In the genomic region with DNA sequence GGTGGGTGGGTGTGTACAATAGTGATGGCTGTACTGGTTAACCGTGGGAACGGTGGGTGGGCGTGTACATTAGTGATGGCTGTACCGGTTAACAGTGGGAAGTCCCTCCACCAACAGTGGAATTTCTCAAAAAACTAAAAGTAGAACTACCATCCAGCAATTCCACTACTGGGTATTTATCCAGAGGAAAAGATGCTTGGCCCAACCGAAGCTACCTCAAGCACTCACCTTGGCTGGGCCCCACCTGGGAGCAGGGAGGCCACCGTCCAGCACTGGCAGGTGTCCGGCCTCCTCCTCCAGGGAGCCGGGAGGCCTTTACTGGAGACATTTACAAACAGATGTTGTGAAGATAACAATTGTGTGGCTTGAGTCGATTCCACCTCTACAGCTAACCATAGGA, we compare ENCODE assay signal across 32 cellular contexts.
"Had no signal": no experiment of that assay in that cellular context is flagged by ENCODE, and none has a peak within 500 bp of the region (broad histone marks: within the 10 kb centered on the region; RNA-seq: fewer than 3 reads in every experiment).

No MANE protein-coding gene starts in this region.

- H3K36me3 ChIP-seq: ascending aorta, breast epithelium, cardiac muscle cell, gastrocnemius medialis, heart left ventricle had no signal

- H3K4me3 Mint-ChIP-seq: activated CD4-positive, alpha-beta T cell treated with anti-CD3 and anti-CD28 coated beads for 36 hours; activated CD8-positive, alpha-beta T cell treated with anti-CD3 and anti-CD28 coated beads for 36 hours; activated naive CD4-positive, alpha-beta T cell treated with anti-CD3 and anti-CD28 coated beads for 36 hours; activated naive CD4-positive, alpha-beta T cell treated with anti-CD3 and anti-CD28 coated beads, Interleukin-2, amount 50 U/mL, for 24 hours; activated naive CD8-positive, alpha-beta T cell treated with anti-CD3 and anti-CD28 coated beads for 36 hours; activated naive CD8-positive, alpha-beta T cell treated with anti-CD3 and anti-CD28 coated beads, Interleukin-2, amount 50 U/mL, for 24 hours; activated T-cell treated with anti-CD3 and anti-CD28 coated beads, Interleukin-2, amount 50 U/mL, for 72 hours; brain; dendritic cell treated with granulocyte-macrophage colony-stimulating factor and Interleukin-4, amounts not matched to agents 40 ng/mL and 50 ng/mL, for 4 days; endodermal cell; T-helper 17 cell; T-helper 2 cell treated with Interferon-gamma antibody and Interleukin-4, amounts not matched to agents 5 μg/mL and 100 μg/mL, for 36 hours had no signal

- H3K4me3 ChIP-seq: ascending aorta, breast epithelium, cardiac muscle cell, coronary artery, dorsolateral prefrontal cortex, gastrocnemius medialis, heart left ventricle had no signal

- H3K4me1 Mint-ChIP-seq: endodermal cell had no signal

- H3K27me3 Mint-ChIP-seq: activated CD4-positive, alpha-beta T cell treated with anti-CD3 and anti-CD28 coated beads for 36 hours; activated CD8-positive, alpha-beta T cell treated with anti-CD3 and anti-CD28 coated beads for 36 hours; activated naive CD4-positive, alpha-beta T cell treated with anti-CD3 and anti-CD28 coated beads, Interleukin-2, amount 50 U/mL, for 24 hours; activated naive CD8-positive, alpha-beta T cell treated with anti-CD3 and anti-CD28 coated beads, Interleukin-2, amount 50 U/mL, for 24 hours; brain had no signal

- DNase-seq: activated CD4-positive, alpha-beta T cell treated with anti-CD3 and anti-CD28 coated beads for 36 hours; activated CD4-positive, alpha-beta T cell treated with anti-CD3 and anti-CD28 coated beads, Interleukin-2, amount 50 U/mL, for 1 hour; activated CD4-positive, alpha-beta T cell treated with anti-CD3 and anti-CD28 coated beads, Interleukin-2, amount 50 U/mL, for 48 hours; activated CD4-positive, CD25-positive, alpha-beta regulatory T cell; activated CD4-positive, CD25-positive, alpha-beta regulatory T cell treated with anti-CD3 and anti-CD28 coated beads, Interleukin-2, amount 50 U/mL, for 72 hours; activated CD8-positive, alpha-beta memory T cell treated with anti-CD3 and anti-CD28 coated beads for 24 hours; activated CD8-positive, alpha-beta T cell treated with anti-CD3 and anti-CD28 coated beads for 36 hours; activated naive CD4-positive, alpha-beta T cell treated with anti-CD3 and anti-CD28 coated beads for 36 hours; activated naive CD8-positive, alpha-beta T cell treated with anti-CD3 and anti-CD28 coated beads for 36 hours; activated naive CD8-positive, alpha-beta T cell treated with anti-CD3 and anti-CD28 coated beads, Interleukin-2, amount 50 U/mL, for 24 hours; activated T-cell treated with anti-CD3 and anti-CD28 coated beads, Interleukin-2, amount 50 U/mL, for 72 hours; central memory CD4-positive, alpha-beta T cell; cerebellar nuclear complex; dorsolateral prefrontal cortex; effector memory CD4-positive, alpha-beta T cell; endodermal cell; foreskin fibroblast; gastrocnemius medialis; glutamatergic neuron; heart left ventricle; T-helper 1 cell; T-helper 17 cell; T1000 had no signal

- H3K36me3 Mint-ChIP-seq: activated naive CD8-positive, alpha-beta T cell treated with anti-CD3 and anti-CD28 coated beads for 36 hours had no signal

- H3K27ac Mint-ChIP-seq: activated CD4-positive, alpha-beta T cell treated with anti-CD3 and anti-CD28 coated beads for 36 hours; activated CD8-positive, alpha-beta T cell treated with anti-CD3 and anti-CD28 coated beads for 36 hours; activated naive CD4-positive, alpha-beta T cell treated with anti-CD3 and anti-CD28 coated beads for 36 hours; activated naive CD4-positive, alpha-beta T cell treated with anti-CD3 and anti-CD28 coated beads, Interleukin-2, amount 50 U/mL, for 24 hours; activated naive CD8-positive, alpha-beta T cell treated with anti-CD3 and anti-CD28 coated beads for 36 hours; activated naive CD8-positive, alpha-beta T cell treated with anti-CD3 and anti-CD28 coated beads, Interleukin-2, amount 50 U/mL, for 24 hours; activated T-cell treated with anti-CD3 and anti-CD28 coated beads, Interleukin-2, amount 50 U/mL, for 72 hours; brain; dendritic cell treated with granulocyte-macrophage colony-stimulating factor and Interleukin-4, amounts not matched to agents 40 ng/mL and 50 ng/mL, for 4 days; endodermal cell; T-helper 17 cell; T-helper 2 cell treated with Interferon-gamma antibody and Interleukin-4, amounts not matched to agents 5 μg/mL and 100 μg/mL, for 36 hours had no signal

- H3K9me3 ChIP-seq: ascending aorta, breast epithelium, gastrocnemius medialis had no signal

- H3K27ac ChIP-seq: ascending aorta, breast epithelium, cardiac muscle cell, coronary artery, dorsolateral prefrontal cortex, gastrocnemius medialis, heart left ventricle had no signal

- H3K27me3 ChIP-seq: ascending aorta, breast epithelium, cardiac muscle cell, dorsolateral prefrontal cortex, gastrocnemius medialis, heart left ventricle had no signal

- H3K4me1 ChIP-seq: ascending aorta, breast epithelium had no signal

- ATAC-seq: activated CD4-positive, alpha-beta T cell treated with anti-CD3 and anti-CD28 coated beads for 36 hours; activated CD8-positive, alpha-beta T cell treated with anti-CD3 and anti-CD28 coated beads for 36 hours; activated naive CD8-positive, alpha-beta T cell treated with anti-CD3 and anti-CD28 coated beads, Interleukin-2, amount 50 U/mL, for 24 hours; activated T-cell treated with anti-CD3 and anti-CD28 coated beads, Interleukin-2, amount 50 U/mL, for 72 hours; esophagus mucosa; gastrocnemius medialis; heart left ventricle; T-helper 17 cell had no signal

- H3K9me3 Mint-ChIP-seq: activated naive CD4-positive, alpha-beta T cell treated with anti-CD3 and anti-CD28 coated beads, Interleukin-2, amount 50 U/mL, for 24 hours had no signal
